In the genomic region with DNA sequence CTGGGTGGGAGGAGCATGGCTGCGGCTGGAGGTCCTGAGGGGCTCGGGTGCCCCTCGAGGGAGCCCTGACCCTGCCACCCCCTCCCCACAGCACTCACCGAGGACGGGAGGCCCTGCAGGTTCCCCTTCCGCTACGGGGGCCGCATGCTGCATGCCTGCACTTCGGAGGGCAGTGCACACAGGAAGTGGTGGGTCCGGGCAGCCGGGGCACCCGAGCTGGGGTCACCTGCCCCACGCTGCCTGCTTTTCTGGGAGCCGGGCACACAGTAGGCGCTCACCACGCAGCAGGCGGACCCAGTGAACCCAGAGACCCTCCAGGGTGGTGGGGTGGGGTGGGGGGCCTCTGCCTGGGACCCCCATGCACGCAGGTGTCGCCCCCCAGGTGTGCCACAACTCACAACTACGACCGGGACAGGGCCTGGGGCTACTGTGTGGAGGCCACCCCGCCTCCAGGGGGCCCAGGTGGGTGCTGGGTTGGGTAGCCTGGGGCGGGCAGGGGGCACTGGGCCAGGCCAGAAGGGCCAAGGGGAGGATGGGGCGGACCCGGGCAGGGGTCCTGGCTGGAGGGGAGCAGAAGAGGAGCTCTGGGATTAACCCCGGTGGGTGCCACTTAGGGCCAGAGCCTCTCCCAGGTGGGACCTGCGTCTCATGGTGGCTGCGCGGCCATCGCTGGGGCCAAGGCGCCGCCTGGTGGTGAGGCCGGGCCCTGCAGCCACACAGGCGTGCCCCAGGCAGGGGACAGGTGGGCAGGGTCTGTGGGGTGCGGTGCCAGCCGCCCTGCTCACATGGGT, we compare ENCODE assay signal across 1 cellular context.
TF ChIP-seq lines count a peak whose summit lies in the region.

No MANE protein-coding gene starts in this region.

TF ChIP-seq in neural cell, 6 proteins besides CTCF, POLR2A, EP300 and RAD21 (continued from another document):
- TF ChIP-seq, protein P1, sequence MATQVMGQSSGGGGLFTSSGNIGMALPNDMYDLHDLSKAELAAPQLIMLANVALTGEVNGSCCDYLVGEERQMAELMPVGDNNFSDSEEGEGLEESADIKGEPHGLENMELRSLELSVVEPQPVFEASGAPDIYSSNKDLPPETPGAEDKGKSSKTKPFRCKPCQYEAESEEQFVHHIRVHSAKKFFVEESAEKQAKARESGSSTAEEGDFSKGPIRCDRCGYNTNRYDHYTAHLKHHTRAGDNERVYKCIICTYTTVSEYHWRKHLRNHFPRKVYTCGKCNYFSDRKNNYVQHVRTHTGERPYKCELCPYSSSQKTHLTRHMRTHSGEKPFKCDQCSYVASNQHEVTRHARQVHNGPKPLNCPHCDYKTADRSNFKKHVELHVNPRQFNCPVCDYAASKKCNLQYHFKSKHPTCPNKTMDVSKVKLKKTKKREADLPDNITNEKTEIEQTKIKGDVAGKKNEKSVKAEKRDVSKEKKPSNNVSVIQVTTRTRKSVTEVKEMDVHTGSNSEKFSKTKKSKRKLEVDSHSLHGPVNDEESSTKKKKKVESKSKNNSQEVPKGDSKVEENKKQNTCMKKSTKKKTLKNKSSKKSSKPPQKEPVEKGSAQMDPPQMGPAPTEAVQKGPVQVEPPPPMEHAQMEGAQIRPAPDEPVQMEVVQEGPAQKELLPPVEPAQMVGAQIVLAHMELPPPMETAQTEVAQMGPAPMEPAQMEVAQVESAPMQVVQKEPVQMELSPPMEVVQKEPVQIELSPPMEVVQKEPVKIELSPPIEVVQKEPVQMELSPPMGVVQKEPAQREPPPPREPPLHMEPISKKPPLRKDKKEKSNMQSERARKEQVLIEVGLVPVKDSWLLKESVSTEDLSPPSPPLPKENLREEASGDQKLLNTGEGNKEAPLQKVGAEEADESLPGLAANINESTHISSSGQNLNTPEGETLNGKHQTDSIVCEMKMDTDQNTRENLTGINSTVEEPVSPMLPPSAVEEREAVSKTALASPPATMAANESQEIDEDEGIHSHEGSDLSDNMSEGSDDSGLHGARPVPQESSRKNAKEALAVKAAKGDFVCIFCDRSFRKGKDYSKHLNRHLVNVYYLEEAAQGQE (IDR thresholded peaks at IDR 0.05; ENCODE audit: borderline replicate concordance): no peak
- no peak for TF ChIP-seq TAF1 (IDR thresholded peaks at IDR 0.05; ENCODE audit: low read depth)
TF ChIP-seq in neural cell: peak in this region for 1.
